In the genomic region with DNA sequence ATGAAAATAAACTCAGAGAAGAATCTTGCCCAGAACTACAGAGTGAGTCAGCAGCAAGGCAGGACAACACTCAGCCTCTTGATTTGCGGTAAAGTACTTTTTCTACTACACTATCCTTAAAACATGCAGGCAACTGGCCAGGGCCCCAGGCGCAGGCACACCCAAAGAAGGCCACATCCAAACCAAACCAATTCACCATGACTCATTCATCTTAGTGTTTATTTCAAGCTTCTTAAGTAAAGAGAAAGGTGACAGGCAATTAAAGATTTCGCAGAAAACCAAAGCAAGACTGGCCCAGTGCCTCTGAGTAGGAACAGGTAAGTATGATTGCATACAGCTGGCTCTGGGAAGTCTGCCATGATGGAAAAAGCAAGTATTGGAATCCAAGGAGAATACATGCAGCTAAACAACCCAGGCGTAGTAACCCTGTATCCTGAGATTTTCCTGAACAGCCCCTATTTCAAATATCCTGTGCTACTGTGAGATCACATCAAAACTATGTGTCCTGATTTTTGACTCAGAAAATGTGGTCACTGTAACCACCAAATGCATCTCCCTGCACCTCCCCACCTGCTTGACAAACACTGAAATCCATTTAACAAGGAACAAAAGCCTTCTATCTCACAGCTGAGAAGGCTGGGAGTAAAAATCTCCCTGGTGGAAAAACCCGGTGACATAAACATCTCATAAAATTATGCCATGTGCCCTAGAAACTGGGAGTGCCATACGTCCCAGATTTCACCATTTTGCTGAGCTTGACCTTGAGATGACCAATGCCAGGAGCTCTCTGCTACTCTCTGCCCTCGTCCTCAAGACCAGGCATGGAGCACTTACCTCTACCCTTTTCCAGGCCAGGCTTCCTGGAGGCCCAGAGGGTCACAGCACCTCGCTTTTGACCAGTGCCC, we compare ENCODE assay signal across 10 cellular contexts. TPM values are rescaled to one million over a fixed set of nuclear protein-coding genes. Genes with fewer than 3 reads are reported as not detected.
DNase-seq lines count a peak whose midpoint lies in the region; ATAC-seq, FAIRE-seq and TF ChIP-seq lines count a peak whose summit lies in the region.
"Had no signal": no experiment of that assay in that cellular context is flagged by ENCODE, and none has a peak within 500 bp of the region (broad histone marks: within the 10 kb centered on the region; RNA-seq: fewer than 3 reads in every experiment).

No MANE protein-coding gene starts in this region.

- no peaks in the 10 kb centered on the region for H3K9me1 ChIP-seq in K562 (ENCODE audit: control insufficient read depth, insufficient read depth, low read length)

- H3K27ac ChIP-seq in K562 (ENCODE audit: extremely low read depth, low read depth, low read length) (no peak overlapping the region), thoracic aorta (peak overlapping the region; percentile 96 to 98)

- H3K4me2 ChIP-seq in K562 (ENCODE audit: insufficient read depth, low read length), result no peak overlapping the region

- peak; percentile 81 for FAIRE-seq in HTR-8/SVneo (lab: Jason Lieb, UNC)
- no peak for FAIRE-seq in K562 (lab: Jason Lieb, UNC)
- FAIRE-seq: endometrium had no signal

- WGBS in K562 (ENCODE audit: insufficient coverage, low coverage, missing lambda C conversion rate), result 23% methylated on average over 8 of the region's 8 CpGs

- TF ChIP-seq POLR2A in K562 (conservative IDR thresholded peaks at IDR 0.05), result no peak

- POLR2A ChIA-PET in K562 (lab: Yijun Ruan, JAX), result interaction anchor here (0.6 kb wide), 1 partner anchor 239 kb away, joined by 4 read pairs; no protein-coding TSS in a partner anchor

- peaks cover 0 to 19% of the 10 kb centered on the region in 2 experiments; a peak in 3 of 5 replicates for H3K4me1 ChIP-seq in K562 (replicated peaks in 1 of 2; ENCODE audit: control insufficient read depth in 2 of 2, insufficient read depth in 2 of 2, low read length in 2 of 2)
- peaks cover 37 to 62% of the 10 kb centered on the region in 2 donors for H3K4me1 ChIP-seq in thoracic aorta (ENCODE audit: control insufficient read depth in 1 of 2, low read depth in 2 of 2)

- TF ChIP-seq RAD21 in K562 (CRISPR knock-in tag; conservative IDR thresholded peaks at IDR 0.05 in 1 of 2, IDR thresholded peaks at IDR 0.05 in 1 of 2), result no peak

- BruUV-seq in K562 (replicated peaks; lab: Mats Ljungman, UMichigan), result no TSS peak

- in situ Hi-C loops in K562 (cut with MboI), result loop anchor here (10.0 kb wide), 1 partner anchor 324 kb away; no protein-coding TSS in a partner anchor

- no peak overlapping the region for H3K9ac ChIP-seq in K562 (ENCODE audit: insufficient read depth in 1 of 2, low read depth in 2 of 2, low read length in 2 of 2)

- no peak overlapping the region for H3K4me3 ChIP-seq in K562
- H3K4me3 ChIP-seq in thoracic aorta, result peak overlapping the region; percentile 1

- intact Hi-C loops in K562 (cut with micrococcal nuclease), result no loop called here

- H4K20me1 ChIP-seq in K562 (replicated peaks; ENCODE audit: control insufficient read depth, insufficient read depth, low read length), result no peaks in the 10 kb centered on the region

- DNase-seq in HTR-8/SVneo (ENCODE audit: insufficient read length, low spot score) (peak; percentile 98), K562 (ENCODE audit: extremely low read depth in 1 of 4, low spot score in 3 of 4) (peak in 2 of 4 experiments; percentile 48 to 52), kidney glomerular epithelial cell (lab: John Stamatoyannopoulos, UW) (peak; percentile 97), thoracic aorta (ENCODE audit: low spot score) (peak; percentile 93), NCI-H1048 (lab: John Stamatoyannopoulos, UW) (no peak), NCI-H187 (lab: John Stamatoyannopoulos, UW) (no peak)

- TF ChIP-seq EP300 in K562 (IDR thresholded peaks at IDR 0.05; ENCODE audit: low read length), result no peak

- no peaks in the 10 kb centered on the region for H3K79me2 ChIP-seq in K562 (ENCODE audit: control insufficient read depth, insufficient read depth, low read length)

- peaks cover 1 to 6% of the 10 kb centered on the region in 2 experiments; a peak in 4 of 5 replicates for H3K27me3 ChIP-seq in K562 (ENCODE audit: control insufficient read depth in 2 of 2, insufficient read depth in 2 of 2, low read length in 2 of 2)
- H3K27me3 ChIP-seq in thoracic aorta (replicated peaks; ENCODE audit: insufficient read depth), result no peaks in the 10 kb centered on the region

- ATAC-seq in K562 (peak; percentile 64), thoracic aorta (ENCODE audit: insufficient number of reproducible peaks, low FRiP score, low read depth) (peak; percentile 87), HG03571 (IDR thresholded peaks at IDR 0.05; ENCODE audit: unreplicated experiment) (no peak), GM21529 (IDR thresholded peaks at IDR 0.05; ENCODE audit: unreplicated experiment) (no peak)

- TF ChIP-seq CTCF in K562 (IDR thresholded peaks at IDR 0.05 in 2 of 3, conservative IDR thresholded peaks at IDR 0.05 in 1 of 3; ENCODE audit: insufficient read depth in 2 of 3, low read depth in 1 of 3, low read length in 3 of 3), result no peak
- no peak for TF ChIP-seq CTCF in thoracic aorta (IDR thresholded peaks at IDR 0.05)

- H3K9me3 ChIP-seq in K562 (replicated peaks; ENCODE audit: control insufficient read depth, insufficient read depth, low read depth, low read length) (no peaks in the 10 kb centered on the region), thoracic aorta (no peaks in the 10 kb centered on the region)

- CTCF ChIA-PET in K562 (lab: Yijun Ruan, JAX; ENCODE audit: low intra/inter-chr PET ratio), result no interaction called here

- 0 out of 2 replicates have a peak overlapping the region, but pooled peaks have one; percentile 7 for H2AFZ ChIP-seq in K562 (ENCODE audit: low read depth, low read length)

- H3K36me3 ChIP-seq in K562 (ENCODE audit: control insufficient read depth, insufficient read depth, low read length) (no peaks in the 10 kb centered on the region), thoracic aorta (no peaks in the 10 kb centered on the region)

RNA-seq across cellular contexts. Expression of a gene that starts 12.4 kb away (rescaled TPM):
- not detected in 2 replicates for total RNA-seq in K562 (2011; cell fraction: chromatin; rRNA removed; ENCODE audit: low replicate concordance)
- not detected in 2 replicates for total RNA-seq in K562 (2011; cell fraction: nucleolus; rRNA removed)
- total RNA-seq in K562 (2011; cell fraction: nucleoplasm; rRNA removed), result 0.44 TPM in 1 of 2 replicates, not detected in the other
- not detected in 2 replicates for total RNA-seq in K562 (2014; rRNA removed)
- not detected in 2 replicates for total RNA-seq in K562 (2014; rRNA removed; fragmentation: Illumina TruSeq; extraction: Trizol)
- total RNA-seq in K562 (2015; rRNA removed; fragmentation: Illumina TruSeq; extraction: Trizol), result not detected in 2 replicates
- 0.45 TPM in 1 of 2 replicates, not detected in the other for total RNA-seq in K562 (2021)
- polyA plus RNA-seq in K562 (2011; rRNA removed), result not detected in 2 replicates
- not detected in 2 replicates for polyA plus RNA-seq in K562 (2011; cell fraction: cytosol; rRNA removed)
- polyA plus RNA-seq in K562 (2011; cell fraction: nucleus; rRNA removed), result 0.21 TPM in 2 replicates
- polyA plus RNA-seq in K562 (2012), result not detected in 2 replicates
- not detected in 2 replicates for polyA plus RNA-seq in K562 (2014; fragmentation: Illumina TruSeq; extraction: Trizol)
- polyA plus RNA-seq in K562 (2014; fragmentation: Nextera tagmentation; extraction: Ambion mirVana), result under 1 TPM in 1 of 2 experiments, not detected in 1; 0.28 TPM
- 0.85 TPM in 1 of 2 replicates, not detected in the other for polyA plus RNA-seq in K562 (2014; rRNA removed)
- not detected in 2 replicates for polyA minus RNA-seq in K562 (2011; rRNA and poly(A)+ RNA removed)
- not detected in 2 replicates for polyA minus RNA-seq in K562 (2011; cell fraction: cytosol; rRNA and poly(A)+ RNA removed)
- polyA minus RNA-seq in K562 (2011; cell fraction: nucleus; rRNA and poly(A)+ RNA removed), result not detected in 2 replicates
- not detected for total RNA-seq in thoracic aorta
- polyA plus RNA-seq: IgD-negative memory B cell had no signal

RNA-seq across cellular contexts. Expression of a gene that starts 12.5 kb away (rescaled TPM):
- total RNA-seq in K562 (2011; cell fraction: chromatin; rRNA removed; ENCODE audit: low replicate concordance), result 15.1 and 26.7 TPM in 2 replicates
- 13.7 and 19.7 TPM in 2 replicates for total RNA-seq in K562 (2011; cell fraction: nucleolus; rRNA removed)
- total RNA-seq in K562 (2011; cell fraction: nucleoplasm; rRNA removed), result 15.3 and 22.2 TPM in 2 replicates
- 27.4 and 27.9 TPM in 2 replicates for total RNA-seq in K562 (2014; rRNA removed)
- total RNA-seq in K562 (2014; rRNA removed; fragmentation: Illumina TruSeq; extraction: Trizol), result 13.8 and 15.8 TPM in 2 replicates
- total RNA-seq in K562 (2015; rRNA removed; fragmentation: Illumina TruSeq; extraction: Trizol), result 17.8 and 18.0 TPM in 2 replicates
- 28.1 and 30.0 TPM in 2 replicates for total RNA-seq in K562 (2021)
- polyA plus RNA-seq in K562 (2011; rRNA removed), result 33.3 and 37.9 TPM in 2 replicates
- 38.3 and 40.4 TPM in 2 replicates for polyA plus RNA-seq in K562 (2011; cell fraction: cytosol; rRNA removed)
- 22.9 and 27.7 TPM in 2 replicates for polyA plus RNA-seq in K562 (2011; cell fraction: nucleus; rRNA removed)
- 30.0 and 36.6 TPM in 2 replicates for polyA plus RNA-seq in K562 (2012)
- polyA plus RNA-seq in K562 (2014; fragmentation: Illumina TruSeq; extraction: Trizol), result 39.8 and 46.3 TPM in 2 replicates
- 10 to 100 TPM in 1 of 2 experiments, 1 to 10 TPM in 1; 8.6 to 11.1 TPM for polyA plus RNA-seq in K562 (2014; fragmentation: Nextera tagmentation; extraction: Ambion mirVana)
- polyA plus RNA-seq in K562 (2014; rRNA removed), result 55.9 and 58.8 TPM in 2 replicates
- polyA minus RNA-seq in K562 (2011; rRNA and poly(A)+ RNA removed), result 24.8 and 25.8 TPM in 2 replicates
- 12.1 and 12.9 TPM in 2 replicates for polyA minus RNA-seq in K562 (2011; cell fraction: cytosol; rRNA and poly(A)+ RNA removed)
- polyA minus RNA-seq in K562 (2011; cell fraction: nucleus; rRNA and poly(A)+ RNA removed), result 7.1 and 12.2 TPM in 2 replicates
- total RNA-seq in thoracic aorta, result 10 to 100 TPM; 15.3 to 31.4 TPM

RNA-seq across cellular contexts. Expression of a gene that starts 33.2 kb away (rescaled TPM):
- 3.7 and 4.6 TPM in 2 replicates for total RNA-seq in K562 (2011; cell fraction: chromatin; rRNA removed; ENCODE audit: low replicate concordance)
- total RNA-seq in K562 (2011; cell fraction: nucleolus; rRNA removed), result 1.8 and 3.4 TPM in 2 replicates
- total RNA-seq in K562 (2011; cell fraction: nucleoplasm; rRNA removed), result 1.8 and 3.6 TPM in 2 replicates
- total RNA-seq in K562 (2014; rRNA removed) (0.41 and 0.68 TPM in 2 replicates), K562 (2014; rRNA removed; fragmentation: Illumina TruSeq; extraction: Trizol) (0.48 and 0.69 TPM in 2 replicates), K562 (2015; rRNA removed; fragmentation: Illumina TruSeq; extraction: Trizol) (0.83 and 0.98 TPM in 2 replicates), K562 (2021) (1.5 and 1.7 TPM in 2 replicates), thoracic aorta (not detected)
- polyA plus RNA-seq in K562 (2011; rRNA removed) (1.4 and 1.7 TPM in 2 replicates), K562 (2014; fragmentation: Illumina TruSeq; extraction: Trizol) (0.51 and 1.1 TPM in 2 replicates), K562 (2014; fragmentation: Nextera tagmentation; extraction: Ambion mirVana) (under 1 TPM; 0.52 to 0.63 TPM), K562 (2014; rRNA removed) (1.5 and 1.6 TPM in 2 replicates)
- 0.78 and 1.4 TPM in 2 replicates for polyA plus RNA-seq in K562 (2011; cell fraction: cytosol; rRNA removed)
- 3.6 and 6.6 TPM in 2 replicates for polyA plus RNA-seq in K562 (2011; cell fraction: nucleus; rRNA removed)
- polyA plus RNA-seq in K562 (2012), result 0.68 and 0.78 TPM in 2 replicates
- not detected in 2 replicates for polyA minus RNA-seq in K562 (2011; rRNA and poly(A)+ RNA removed)
- polyA minus RNA-seq in K562 (2011; cell fraction: cytosol; rRNA and poly(A)+ RNA removed), result 7.5 and 27.5 TPM in 2 replicates
- polyA minus RNA-seq in K562 (2011; cell fraction: nucleus; rRNA and poly(A)+ RNA removed), result 1.9 and 5.8 TPM in 2 replicates

RNA-seq across cellular contexts. Expression of a gene that starts 47.8 kb away (rescaled TPM):
- not detected in 2 replicates for total RNA-seq in K562 (2011; cell fraction: chromatin; rRNA removed; ENCODE audit: low replicate concordance)
- not detected in 2 replicates for total RNA-seq in K562 (2011; cell fraction: nucleolus; rRNA removed)
- not detected in 2 replicates for total RNA-seq in K562 (2011; cell fraction: nucleoplasm; rRNA removed)
- total RNA-seq in K562 (2014; rRNA removed) (not detected in 2 replicates), K562 (2014; rRNA removed; fragmentation: Illumina TruSeq; extraction: Trizol) (not detected in 2 replicates), K562 (2015; rRNA removed; fragmentation: Illumina TruSeq; extraction: Trizol) (not detected in 2 replicates), K562 (2021) (not detected in 2 replicates), thoracic aorta (not detected)
- polyA plus RNA-seq in K562 (2011; rRNA removed) (not detected in 2 replicates), K562 (2014; fragmentation: Illumina TruSeq; extraction: Trizol) (not detected in 2 replicates), K562 (2014; fragmentation: Nextera tagmentation; extraction: Ambion mirVana) (not detected), K562 (2014; rRNA removed) (not detected in 2 replicates)
- not detected in 2 replicates for polyA plus RNA-seq in K562 (2011; cell fraction: cytosol; rRNA removed)
- polyA plus RNA-seq in K562 (2011; cell fraction: nucleus; rRNA removed), result 0.21 TPM in 1 of 2 replicates, not detected in the other
- 0.12 TPM in 1 of 2 replicates, not detected in the other for polyA plus RNA-seq in K562 (2012)
- polyA minus RNA-seq in K562 (2011; rRNA and poly(A)+ RNA removed), result not detected in 2 replicates
- not detected in 2 replicates for polyA minus RNA-seq in K562 (2011; cell fraction: cytosol; rRNA and poly(A)+ RNA removed)
- polyA minus RNA-seq in K562 (2011; cell fraction: nucleus; rRNA and poly(A)+ RNA removed), result not detected in 2 replicates

RNA-seq across cellular contexts. Expression of a gene that starts 54.3 kb away (rescaled TPM):
- total RNA-seq in K562 (2011; cell fraction: chromatin; rRNA removed; ENCODE audit: low replicate concordance), result 1.0 and 1.1 TPM in 2 replicates
- total RNA-seq in K562 (2011; cell fraction: nucleolus; rRNA removed), result 0.92 and 1.0 TPM in 2 replicates
- total RNA-seq in K562 (2011; cell fraction: nucleoplasm; rRNA removed), result 0.61 and 0.95 TPM in 2 replicates
- total RNA-seq in K562 (2014; rRNA removed), result 0.65 and 0.91 TPM in 2 replicates
- total RNA-seq in K562 (2014; rRNA removed; fragmentation: Illumina TruSeq; extraction: Trizol), result 0.18 and 0.19 TPM in 2 replicates
- 0.57 and 0.69 TPM in 2 replicates for total RNA-seq in K562 (2015; rRNA removed; fragmentation: Illumina TruSeq; extraction: Trizol)
- total RNA-seq in K562 (2021), result 0.65 and 1.2 TPM in 2 replicates
- 0.18 TPM in 2 replicates for polyA plus RNA-seq in K562 (2011; rRNA removed)
- polyA plus RNA-seq in K562 (2011; cell fraction: cytosol; rRNA removed), result 0.49 and 1.7 TPM in 2 replicates
- 0.58 TPM in 2 replicates for polyA plus RNA-seq in K562 (2011; cell fraction: nucleus; rRNA removed)
- polyA plus RNA-seq in K562 (2012), result 0.83 and 2.7 TPM in 2 replicates
- 0.22 and 0.26 TPM in 2 replicates for polyA plus RNA-seq in K562 (2014; fragmentation: Illumina TruSeq; extraction: Trizol)
- under 1 TPM; 0.10 to 0.42 TPM for polyA plus RNA-seq in K562 (2014; fragmentation: Nextera tagmentation; extraction: Ambion mirVana)
- 0.58 and 1.2 TPM in 2 replicates for polyA plus RNA-seq in K562 (2014; rRNA removed)
- 0.06 and 0.07 TPM in 2 replicates for polyA minus RNA-seq in K562 (2011; rRNA and poly(A)+ RNA removed)
- 0.91 TPM in 1 of 2 replicates, not detected in the other for polyA minus RNA-seq in K562 (2011; cell fraction: cytosol; rRNA and poly(A)+ RNA removed)
- polyA minus RNA-seq in K562 (2011; cell fraction: nucleus; rRNA and poly(A)+ RNA removed), result 0.56 and 0.67 TPM in 2 replicates
- 100 to 1,000 TPM in 1 of 2 donors, 10 to 100 TPM in 1; 78.2 to 133 TPM for total RNA-seq in thoracic aorta

Comparison
In these comparisons a context has a peak if more than half of its experiments do, and no peak if none do; other contexts are left out.
1. DNase-seq: peak in HTR-8/SVneo (single experiment), kidney glomerular epithelial cell (single experiment) and thoracic aorta (single experiment); none in NCI-H1048 (single experiment) and NCI-H187 (0 of 2).
2. ATAC-seq: peak in K562 (single experiment) and thoracic aorta (single experiment); none in HG03571 (single experiment) and GM21529 (single experiment).